Comparison of ENCODE assay signal across 8 cellular contexts in the genomic region with DNA sequence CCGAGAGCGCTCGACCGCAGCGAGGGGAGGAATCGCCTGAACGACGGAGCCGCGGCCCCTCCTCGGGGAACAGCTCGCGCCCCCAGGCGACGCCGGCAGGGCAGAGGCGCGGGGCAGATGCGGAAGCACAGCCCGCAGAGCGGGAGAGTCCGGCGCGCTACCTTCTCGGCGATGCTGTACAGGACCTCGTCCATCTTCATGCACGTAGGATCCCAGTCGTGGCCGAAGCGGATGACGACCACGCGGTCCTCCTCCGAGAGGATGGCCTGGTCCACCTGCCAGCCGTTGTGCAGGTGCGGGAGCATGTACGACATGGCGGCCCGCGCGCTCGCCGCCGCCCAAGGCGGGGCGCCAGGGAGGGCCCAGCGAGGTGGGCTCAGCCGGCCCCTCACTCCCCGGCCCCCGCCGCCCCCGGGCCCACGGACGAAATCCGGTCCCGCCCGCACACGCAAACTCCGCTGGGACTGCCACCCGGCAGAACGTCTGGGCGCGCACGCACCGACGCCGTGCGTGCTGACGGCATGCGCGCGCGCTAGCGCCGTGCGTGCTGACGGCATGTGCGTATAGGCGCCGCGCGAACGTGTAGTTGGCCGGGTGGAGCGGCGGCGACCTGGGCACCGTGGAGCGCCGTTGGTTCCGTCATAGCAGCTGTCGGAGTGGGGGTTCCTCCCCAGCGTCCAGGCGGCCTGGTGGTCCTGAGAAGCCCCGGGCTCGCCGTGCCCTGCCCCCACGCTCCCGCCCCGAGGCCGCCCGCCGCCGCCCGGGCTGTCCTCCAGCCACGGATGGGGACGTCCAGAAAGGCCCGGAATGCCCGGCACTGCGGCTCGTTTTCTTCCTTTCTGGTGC. TPM values are rescaled to one million over a fixed set of nuclear protein-coding genes. Genes with fewer than 3 reads are reported as not detected.
A peak's percentile ranks its signal among the peaks of the same experiment; 100 is the strongest.
DNase-seq lines count a peak whose midpoint lies in the region; ATAC-seq and TF ChIP-seq lines count a peak whose summit lies in the region.

A gene with protein sequence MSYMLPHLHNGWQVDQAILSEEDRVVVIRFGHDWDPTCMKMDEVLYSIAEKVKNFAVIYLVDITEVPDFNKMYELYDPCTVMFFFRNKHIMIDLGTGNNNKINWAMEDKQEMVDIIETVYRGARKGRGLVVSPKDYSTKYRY (minus strand): TSS at position 485 of the 846 bp plus-strand sequence. CDS start 171 bp downstream, at position 314.

- peaks cover 17% of the 10 kb centered on the region for H3K36me3 Mint-ChIP-seq in activated T-cell treated with anti-CD3 and anti-CD28 coated beads, Interleukin-2, amount 50 U/mL, for 4 hours (ENCODE audit: insufficient read depth)

- peaks cover 16% of the 10 kb centered on the region for H3K4me1 ChIP-seq in Panc1 (ENCODE audit: control insufficient read depth, insufficient read depth, low read length)

- H3K4me3 ChIP-seq in Panc1 (ENCODE audit: low read depth in 2 of 2, low read length in 2 of 2), result peak within 1 kb of the TSS; percentile 68 to 87

- POLR2A ChIA-PET in Panc1 (lab: Charles Lee), result interaction anchor here (0.6 to 0.7 kb wide), 4 partner anchors 8 to 146 kb away, joined by 4 to 6 read pairs (median 4); no protein-coding TSS in a partner anchor

- in situ Hi-C loops in Panc1 (cut with HindIII; ENCODE audit: low pct_unique_long_range_greater_than_20kb, low sequenced_read_pairs), result no loop called here

- peak; percentile 99 for DNase-seq in DMS53 (lab: John Stamatoyannopoulos, UW)
- peak; percentile 67 for DNase-seq in HuH-7.5 (ENCODE audit: low spot score)
- DNase-seq in Panc1 (ENCODE audit: low read depth, low spot score), result peak; percentile 52
- peak; percentile 83 for DNase-seq in activated T-cell treated with anti-CD3 and anti-CD28 coated beads, Interleukin-2, amount 50 U/mL, for 4 hours
- DNase-seq in myocyte (ENCODE audit: low read depth), result peak; percentile 86
- peak; percentile 72 to 82 for DNase-seq in stimulated activated CD8-positive, alpha-beta memory T cell treated with anti-CD3 and anti-CD28 coated beads, Interleukin-7, amount 100 ng/mL, for 48 hours (ENCODE audit: extremely low read depth in 1 of 2, low read depth in 1 of 2)

- peaks cover 10% of the 10 kb centered on the region for H3K36me3 ChIP-seq in Panc1 (ENCODE audit: control insufficient read depth, insufficient read depth, low read length)

- no peaks in the 10 kb centered on the region for H3K9me3 Mint-ChIP-seq in activated T-cell treated with anti-CD3 and anti-CD28 coated beads, Interleukin-2, amount 50 U/mL, for 4 hours

- ATAC-seq in GM21526 (IDR thresholded peaks at IDR 0.05; ENCODE audit: low FRiP score, unreplicated experiment), result peak; percentile 93
- peak; percentile 99 for ATAC-seq in Panc1
- peak; percentile 97 to 98 for ATAC-seq in activated T-cell treated with anti-CD3 and anti-CD28 coated beads, Interleukin-2, amount 50 U/mL, for 4 hours
- ATAC-seq in esophagus mucosa, result peak; percentile 98

- BruUV-seq in Panc1 (replicated peaks; lab: Mats Ljungman, UMichigan), result no TSS peak

- TF ChIP-seq CTCF in Panc1 (IDR thresholded peaks at IDR 0.05), result no peak

- peak within 1 kb of the TSS; percentile 96 for H3K27ac ChIP-seq in Panc1 (ENCODE audit: low read length)

- peaks cover 36% of the 10 kb centered on the region for H3K4me1 Mint-ChIP-seq in activated T-cell treated with anti-CD3 and anti-CD28 coated beads, Interleukin-2, amount 50 U/mL, for 4 hours (ENCODE audit: low read depth)

- CTCF ChIA-PET in Panc1 (lab: Charles Lee), result no interaction called here

- no peaks in the 10 kb centered on the region for H3K27me3 Mint-ChIP-seq in activated T-cell treated with anti-CD3 and anti-CD28 coated beads, Interleukin-2, amount 50 U/mL, for 4 hours (ENCODE audit: low read depth)

- intact Hi-C loops in Panc1 (cut with micrococcal nuclease; ENCODE audit: unreplicated experiment), result loop anchor here (5.0 kb wide), 1 partner anchor 39 kb away; no protein-coding TSS in a partner anchor

- H3K4me3 Mint-ChIP-seq in activated T-cell treated with anti-CD3 and anti-CD28 coated beads, Interleukin-2, amount 50 U/mL, for 4 hours, result peak within 1 kb of the TSS; percentile 96

- no peaks in the 10 kb centered on the region for H3K27me3 ChIP-seq in Panc1 (ENCODE audit: control insufficient read depth, insufficient read depth, low read length)

- no peaks in the 10 kb centered on the region for H3K9me3 ChIP-seq in Panc1 (ENCODE audit: control insufficient read depth, insufficient read depth, low read depth, low read length)

RNA-seq across cellular contexts. Expression of the gene that starts here (rescaled TPM):
- total RNA-seq in Panc1 (2021; ENCODE audit: unreplicated experiment) (416 TPM), esophagus mucosa (77.1 TPM), myocyte (42.4 and 52.4 TPM in 2 replicates)
- 387 TPM for polyA plus RNA-seq in Panc1 (2012; ENCODE audit: insufficient read length)
- total RNA-seq in activated T-cell treated with anti-CD3 and anti-CD28 coated beads, Interleukin-2, amount 50 U/mL, for 4 hours, result 100 to 1,000 TPM; 211 to 261 (median 247) TPM
- polyA plus RNA-seq in myocyte (2012), result 172 TPM

Comparison
In these comparisons a context has a peak if more than half of its experiments do, and no peak if none do; other contexts are left out.
1. Peak in every context shown above with its lines: DNase-seq, ATAC-seq, H3K4me3 ChIP-seq and H3K27ac ChIP-seq.